1 cellular context compared by ENCODE assay signal in the genomic region with DNA sequence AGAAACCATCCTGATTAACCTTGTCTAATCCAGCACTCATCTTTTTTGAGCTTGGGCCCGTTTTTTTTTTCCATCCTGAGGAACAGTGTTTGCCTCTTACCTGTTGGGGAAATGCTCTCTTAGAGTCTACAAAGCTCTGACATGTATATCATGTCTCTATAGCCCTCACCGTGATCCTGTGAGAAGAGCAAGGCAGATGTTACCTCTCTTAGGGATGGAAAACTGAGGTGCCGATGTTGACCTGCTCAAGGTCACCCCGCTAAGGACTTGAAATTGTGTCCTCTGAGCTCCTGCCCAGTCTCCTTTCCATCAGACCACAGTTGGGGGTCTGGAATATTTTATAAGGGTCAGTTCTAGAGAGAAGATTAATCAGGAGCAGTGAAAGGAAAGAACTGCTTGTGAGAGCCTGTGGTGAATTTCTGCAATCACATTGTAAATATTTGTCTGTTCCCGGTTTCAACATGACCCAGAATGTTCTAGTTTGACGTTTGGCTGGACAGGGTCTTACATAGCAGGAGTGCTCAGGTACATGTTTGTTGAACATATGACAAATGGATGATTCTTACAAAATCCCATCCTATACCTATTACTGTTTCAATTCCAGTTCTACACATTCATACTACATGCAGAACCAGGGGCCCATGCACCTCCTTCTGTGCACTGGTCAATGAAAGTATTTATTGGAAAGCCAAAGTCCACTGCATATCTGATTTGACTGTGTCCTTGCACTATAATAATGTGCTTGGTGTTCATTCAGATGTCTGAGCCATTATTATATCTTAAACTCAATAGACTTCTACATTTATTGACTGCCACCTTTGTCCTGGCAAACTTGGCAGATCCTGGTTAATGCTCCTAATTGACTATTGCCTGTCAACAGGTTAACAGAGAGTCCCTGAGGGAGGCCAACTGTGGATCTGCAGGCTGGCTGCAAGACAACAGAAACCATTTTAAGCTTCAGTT.
A peak's percentile ranks its signal among the peaks of the same experiment; 100 is the strongest.
TF ChIP-seq lines count a peak whose summit lies in the region.

No MANE protein-coding gene starts in this region.

TF ChIP-seq in HepG2, 621 proteins besides CTCF, POLR2A, EP300 and RAD21 (continued from another document and continues in another):
- TF ChIP-seq ZIK1 (CRISPR knock-in tag; IDR thresholded peaks at IDR 0.05; ENCODE audit: borderline replicate concordance, low read depth) (no peak), ZNF777 (CRISPR knock-in tag; IDR thresholded peaks at IDR 0.05) (no peak), PPARG (CRISPR knock-in tag; conservative IDR thresholded peaks at IDR 0.05) (no peak), RNF2 (conservative IDR thresholded peaks at IDR 0.05; ENCODE audit: low read depth) (no peak), ZNF383 (CRISPR knock-in tag; IDR thresholded peaks at IDR 0.05; ENCODE audit: borderline replicate concordance) (no peak), TERF1 (CRISPR knock-in tag; IDR thresholded peaks at IDR 0.05) (no peak), ZNF780A (CRISPR knock-in tag; IDR thresholded peaks at IDR 0.05) (no peak), ZNF782 (CRISPR knock-in tag; IDR thresholded peaks at IDR 0.05; ENCODE audit: borderline replicate concordance) (no peak), ZNF772 (CRISPR knock-in tag; IDR thresholded peaks at IDR 0.05) (no peak), GABPB1 (CRISPR knock-in tag; IDR thresholded peaks at IDR 0.05) (no peak), HBP1 (CRISPR knock-in tag; IDR thresholded peaks at IDR 0.05; ENCODE audit: low read depth) (no peak), ZNF512B (CRISPR knock-in tag; IDR thresholded peaks at IDR 0.05; ENCODE audit: borderline replicate concordance) (no peak), SKI (IDR thresholded peaks at IDR 0.05; ENCODE audit: partially characterized antibody) (peak; percentile 19), HMG20A (CRISPR knock-in tag; IDR thresholded peaks at IDR 0.05; ENCODE audit: borderline replicate concordance) (no peak; the same call in 1 of the 2 replicates), KAT8 (CRISPR knock-in tag; IDR thresholded peaks at IDR 0.05) (no peak), ZFP36L1 (CRISPR knock-in tag; IDR thresholded peaks at IDR 0.05) (no peak), PRDM10 (CRISPR knock-in tag; IDR thresholded peaks at IDR 0.05; ENCODE audit: low read depth) (no peak), NFAT5 (CRISPR knock-in tag; IDR thresholded peaks at IDR 0.05) (no peak), CREM (IDR thresholded peaks at IDR 0.05) (peak; percentile 37; the same call in 1 of the 2 replicates), CREM (CRISPR knock-in tag; IDR thresholded peaks at IDR 0.05) (no peak), MBNL3 (CRISPR knock-in tag; conservative IDR thresholded peaks at IDR 0.05) (no peak), CSRNP2 (CRISPR knock-in tag; conservative IDR thresholded peaks at IDR 0.05; ENCODE audit: low read depth) (no peak), JUNB (CRISPR knock-in tag; IDR thresholded peaks at IDR 0.05; ENCODE audit: borderline replicate concordance) (no peak), ZNF564 (CRISPR knock-in tag; IDR thresholded peaks at IDR 0.05) (no peak), ZNF138 (CRISPR knock-in tag; IDR thresholded peaks at IDR 0.05; ENCODE audit: low read depth) (no peak), ZNF256 (CRISPR knock-in tag; conservative IDR thresholded peaks at IDR 0.05) (0 out of 2 replicates have a peak, but pooled peaks have one; percentile 26), ZNF709 (CRISPR knock-in tag; IDR thresholded peaks at IDR 0.05) (0 out of 2 replicates have a peak, but pooled peaks have one; percentile 5), RFX1 (IDR thresholded peaks at IDR 0.05) (no peak), ZBTB46 (CRISPR knock-in tag; IDR thresholded peaks at IDR 0.05; ENCODE audit: borderline replicate concordance) (no peak), MIER3 (CRISPR knock-in tag; IDR thresholded peaks at IDR 0.05; ENCODE audit: borderline replicate concordance) (no peak), ZNF616 (CRISPR knock-in tag; IDR thresholded peaks at IDR 0.05; ENCODE audit: low read depth) (no peak), ISX (CRISPR knock-in tag; conservative IDR thresholded peaks at IDR 0.05) (no peak)
- TF ChIP-seq, protein P1, sequence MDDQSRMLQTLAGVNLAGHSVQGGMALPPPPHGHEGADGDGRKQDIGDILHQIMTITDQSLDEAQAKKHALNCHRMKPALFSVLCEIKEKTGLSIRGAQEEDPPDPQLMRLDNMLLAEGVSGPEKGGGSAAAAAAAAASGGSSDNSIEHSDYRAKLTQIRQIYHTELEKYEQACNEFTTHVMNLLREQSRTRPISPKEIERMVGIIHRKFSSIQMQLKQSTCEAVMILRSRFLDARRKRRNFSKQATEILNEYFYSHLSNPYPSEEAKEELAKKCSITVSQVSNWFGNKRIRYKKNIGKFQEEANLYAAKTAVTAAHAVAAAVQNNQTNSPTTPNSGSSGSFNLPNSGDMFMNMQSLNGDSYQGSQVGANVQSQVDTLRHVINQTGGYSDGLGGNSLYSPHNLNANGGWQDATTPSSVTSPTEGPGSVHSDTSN (CRISPR knock-in tag; IDR thresholded peaks at IDR 0.05; ENCODE audit: borderline replicate concordance): no peak
